Comparison of ENCODE assay signal across 29 cellular contexts in genomic region chr7:154650275-154650674, GRCh38.
"Had no signal": no experiment of that assay in that cellular context is flagged by ENCODE, and none has a peak within 500 bp of the region (broad histone marks: within the 10 kb centered on the region; RNA-seq: fewer than 3 reads in every experiment).

No MANE protein-coding gene starts in this region.

- H3K9me3 Mint-ChIP-seq: endodermal cell had no signal

- H3K27ac Mint-ChIP-seq: dendritic cell treated with granulocyte-macrophage colony-stimulating factor and Interleukin-4, amounts not matched to agents 40 ng/mL and 50 ng/mL, for 4 days; effector memory CD8-positive, alpha-beta T cell; endodermal cell had no signal

- ATAC-seq: effector memory CD8-positive, alpha-beta T cell; esophagus mucosa; foreskin keratinocyte; gastrocnemius medialis; gastroesophageal sphincter; heart left ventricle; heart right ventricle had no signal

- H3K4me3 Mint-ChIP-seq: dendritic cell treated with granulocyte-macrophage colony-stimulating factor and Interleukin-4, amounts not matched to agents 40 ng/mL and 50 ng/mL, for 4 days; effector memory CD8-positive, alpha-beta T cell; endodermal cell had no signal

- H3K4me3 ChIP-seq: colonic mucosa, coronary artery, dorsolateral prefrontal cortex, esophagus muscularis mucosa, esophagus squamous epithelium, gastrocnemius medialis, gastroesophageal sphincter, heart left ventricle, heart right ventricle had no signal

- DNase-seq: colonic mucosa; cortex of kidney; dermis blood vessel endothelial cell; dorsolateral prefrontal cortex; effector CD4-positive, alpha-beta T cell; effector CD8-positive, alpha-beta T cell; effector memory CD4-positive, alpha-beta T cell; effector memory CD8-positive, alpha-beta T cell; endodermal cell; erythroblast; esophagus squamous epithelium; foreskin fibroblast; foreskin keratinocyte; foreskin melanocyte; gastrocnemius medialis; glutamatergic neuron; head of caudate nucleus; heart left ventricle; heart right ventricle had no signal

- FAIRE-seq: colon, endometrium, endothelial cell of umbilical vein, frontal cortex had no signal

- H3K27ac ChIP-seq: colonic mucosa, coronary artery, epithelial cell of prostate, esophagus muscularis mucosa, esophagus squamous epithelium, foreskin keratinocyte, gastrocnemius medialis, gastroesophageal sphincter, heart left ventricle, heart right ventricle had no signal

- H3K4me1 Mint-ChIP-seq: endodermal cell had no signal

- H3K9me3 ChIP-seq: colonic mucosa, gastrocnemius medialis, gastroesophageal sphincter had no signal

- H3K36me3 ChIP-seq: colonic mucosa, esophagus muscularis mucosa, esophagus squamous epithelium, gastrocnemius medialis, gastroesophageal sphincter, heart left ventricle, heart right ventricle had no signal

- H3K4me1 ChIP-seq: colonic mucosa, esophagus muscularis mucosa, esophagus squamous epithelium, foreskin keratinocyte, gastrocnemius medialis, gastroesophageal sphincter, heart left ventricle, heart right ventricle had no signal

- H3K27me3 ChIP-seq: colonic mucosa, dorsolateral prefrontal cortex, esophagus muscularis mucosa, esophagus squamous epithelium, foreskin keratinocyte, gastrocnemius medialis, gastroesophageal sphincter, heart left ventricle had no signal

- H3K27me3 Mint-ChIP-seq: dendritic cell treated with granulocyte-macrophage colony-stimulating factor and Interleukin-4, amounts not matched to agents 40 ng/mL and 50 ng/mL, for 4 days; effector memory CD8-positive, alpha-beta T cell had no signal
